19 cellular contexts compared by ENCODE assay signal in the genomic region with DNA sequence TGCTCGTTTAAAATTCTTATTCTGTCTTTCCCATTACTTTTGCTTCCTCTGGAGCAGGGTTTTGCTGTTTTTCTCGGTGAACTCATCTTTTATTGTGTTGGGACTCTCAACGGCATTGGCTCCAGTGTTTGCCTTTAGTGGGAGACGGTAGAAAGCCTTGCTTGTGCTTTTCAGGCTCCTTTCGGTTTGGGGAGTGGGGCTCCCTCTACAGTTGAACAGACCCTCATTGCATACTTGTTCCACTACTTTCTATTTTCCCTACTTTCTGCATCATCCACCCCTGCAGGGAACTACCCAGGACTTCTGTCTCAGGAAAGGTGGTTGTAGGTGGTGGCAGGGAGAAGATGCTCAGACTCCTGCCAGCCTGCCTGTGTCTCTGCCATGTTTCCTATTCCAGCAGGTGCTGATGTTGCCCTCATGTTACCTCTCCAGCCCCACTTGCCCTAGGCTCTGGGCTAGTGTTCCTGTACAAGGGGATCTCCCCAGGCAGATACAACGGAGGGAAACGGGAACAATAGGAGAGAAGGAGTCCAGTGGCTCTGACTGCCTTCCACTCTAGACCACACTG.
DNase-seq lines count a peak whose midpoint lies in the region; ATAC-seq, FAIRE-seq and TF ChIP-seq lines count a peak whose summit lies in the region.
"Had no signal": no experiment of that assay in that cellular context is flagged by ENCODE, and none has a peak within 500 bp of the region (broad histone marks: within the 10 kb centered on the region; RNA-seq: fewer than 3 reads in every experiment).

No MANE protein-coding gene starts in this region.

- H3K36me3 Mint-ChIP-seq in T-cell, result no peaks in the 10 kb centered on the region
- H3K36me3 Mint-ChIP-seq: mesothelial cell of epicardium; stimulated activated memory B cell treated with anti-CD40 and anti-IgM and Interleukin-4, amounts not matched to agents 10 μg/mL and 1 μg/mL and 100 μg/mL, for 72 hours had no signal

- H3K27me3 Mint-ChIP-seq in T-cell, result peaks cover 0 to 4% of the 10 kb centered on the region in 2 donors
- H3K27me3 Mint-ChIP-seq: activated CD8-positive, alpha-beta T cell treated with anti-CD3 and anti-CD28 coated beads for 36 hours; activated T-cell treated with anti-CD3 and anti-CD28 coated beads, Interleukin-2, amount 50 U/mL, for 24 hours had no signal

- no peak for ATAC-seq in GM18861 (IDR thresholded peaks at IDR 0.05; ENCODE audit: unreplicated experiment)
- ATAC-seq in Right ventricle myocardium inferior, result no peak
- ATAC-seq in T-cell (replicated peaks in 1 of 4), result no peak
- ATAC-seq: activated CD8-positive, alpha-beta T cell treated with anti-CD3 and anti-CD28 coated beads for 36 hours; stimulated activated memory B cell treated with anti-CD40 and anti-IgM and Interleukin-4, amounts not matched to agents 10 μg/mL and 1 μg/mL and 100 μg/mL, for 72 hours had no signal

- peak; percentile 34 for DNase-seq in HTR-8/SVneo (ENCODE audit: insufficient read length, low spot score)
- peak; percentile 12 for DNase-seq in dermis blood vessel endothelial cell
- DNase-seq in left kidney (ENCODE audit: low read depth, low spot score), result peak; percentile 17
- DNase-seq in GM19240 (ENCODE audit: insufficient read length, low spot score), result no peak
- DNase-seq in Right ventricle myocardium inferior (ENCODE audit: missing footprints), result no peak
- no peak for DNase-seq in T-cell
- DNase-seq: activated CD8-positive, alpha-beta T cell treated with anti-CD3 and anti-CD28 coated beads for 36 hours; activated naive CD4-positive, alpha-beta T cell treated with anti-CD3 and anti-CD28 coated beads, Interleukin-2, amount 50 U/mL, for 16 hours; activated T-cell treated with anti-CD3 and anti-CD28 coated beads, Interleukin-2, amount 50 U/mL, for 24 hours; NCI-H1436; NCI-H226 had no signal

- FAIRE-seq in HTR-8/SVneo (lab: Jason Lieb, UNC), result no peak
- FAIRE-seq: islet of Langerhans had no signal

- TF ChIP-seq CTCF in GM12872 (IDR thresholded peaks at IDR 0.05; ENCODE audit: insufficient read depth, low read depth, low read length), result 0 out of 3 replicates have a peak, but pooled peaks have one; percentile 3

- no peak overlapping the region for H3K27ac Mint-ChIP-seq in T-cell
- H3K27ac Mint-ChIP-seq: activated CD8-positive, alpha-beta T cell treated with anti-CD3 and anti-CD28 coated beads for 36 hours; activated T-cell treated with anti-CD3 and anti-CD28 coated beads, Interleukin-2, amount 50 U/mL, for 24 hours; B cell; mesothelial cell of epicardium; stimulated activated memory B cell treated with anti-CD40 and anti-IgM and Interleukin-4, amounts not matched to agents 10 μg/mL and 1 μg/mL and 100 μg/mL, for 72 hours; T-helper 1 cell treated with Interleukin-12 subunit alpha and Interleukin-12 subunit beta and Interleukin-4 antibody, amounts not matched to agents 30 μg/mL and 1 μg/mL, for 36 hours had no signal

- CTCF ChIA-PET in T-cell (lab: Charles Lee), result interaction anchor here in 1 of 2 donors (0.6 kb wide), 1 partner anchor 122 kb away, joined by 3 read pairs; no protein-coding TSS in a partner anchor

- intact Hi-C loops in Right ventricle myocardium inferior (cut with DNase I), result no loop called here

- H3K4me1 Mint-ChIP-seq in T-cell, result no peaks in the 10 kb centered on the region
- H3K4me1 Mint-ChIP-seq: B cell; mesothelial cell of epicardium; neural crest cell; stimulated activated memory B cell treated with anti-CD40 and anti-IgM and Interleukin-4, amounts not matched to agents 10 μg/mL and 1 μg/mL and 100 μg/mL, for 72 hours had no signal

- no peaks in the 10 kb centered on the region for H3K9me3 Mint-ChIP-seq in T-cell
- H3K9me3 Mint-ChIP-seq: activated CD8-positive, alpha-beta T cell treated with anti-CD3 and anti-CD28 coated beads for 36 hours; activated T-cell treated with anti-CD3 and anti-CD28 coated beads, Interleukin-2, amount 50 U/mL, for 24 hours; mesothelial cell of epicardium; T-helper 1 cell treated with Interleukin-12 subunit alpha and Interleukin-12 subunit beta and Interleukin-4 antibody, amounts not matched to agents 30 μg/mL and 1 μg/mL, for 36 hours had no signal

- no peak overlapping the region for H3K4me3 Mint-ChIP-seq in T-cell
- H3K4me3 Mint-ChIP-seq: activated CD8-positive, alpha-beta T cell treated with anti-CD3 and anti-CD28 coated beads for 36 hours; activated T-cell treated with anti-CD3 and anti-CD28 coated beads, Interleukin-2, amount 50 U/mL, for 24 hours; B cell; mesothelial cell of epicardium; neural crest cell; stimulated activated memory B cell treated with anti-CD40 and anti-IgM and Interleukin-4, amounts not matched to agents 10 μg/mL and 1 μg/mL and 100 μg/mL, for 72 hours; T-helper 1 cell treated with Interleukin-12 subunit alpha and Interleukin-12 subunit beta and Interleukin-4 antibody, amounts not matched to agents 30 μg/mL and 1 μg/mL, for 36 hours had no signal

- POLR2A ChIA-PET in T-cell (lab: Charles Lee), result no interaction called here

Comparison
In these comparisons a context has a peak if more than half of its experiments do, and no peak if none do; other contexts are left out.
1. DNase-seq: peak in HTR-8/SVneo (single experiment), dermis blood vessel endothelial cell (single experiment) and left kidney (single experiment); none in GM19240 (single experiment), Right ventricle myocardium inferior (single experiment) and T-cell (0 of 34).